20 cellular contexts compared by ENCODE assay signal in genomic region chr21:42395302-42395701, GRCh38. TPM values are rescaled to one million over a fixed set of nuclear protein-coding genes. Genes with fewer than 3 reads are reported as not detected.
DNase-seq lines count a peak whose midpoint lies in the region; ATAC-seq and TF ChIP-seq lines count a peak whose summit lies in the region.
"Had no signal": no experiment of that assay in that cellular context is flagged by ENCODE, and none has a peak within 500 bp of the region (broad histone marks: within the 10 kb centered on the region; RNA-seq: fewer than 3 reads in every experiment).

No MANE protein-coding gene starts in this region.

- peaks cover 4% of the 10 kb centered on the region for H3K4me1 ChIP-seq in upper lobe of right lung
- peaks cover 45% of the 10 kb centered on the region for H3K4me1 ChIP-seq in Karpas-422 (ENCODE audit: low read length)

- peak overlapping the region; percentile 46 to 55 for H3K27ac Mint-ChIP-seq in effector memory CD8-positive, alpha-beta T cell

- no peak overlapping the region for H3K4me2 ChIP-seq in Karpas-422 (ENCODE audit: low read depth, low read length, poor library complexity, severe bottlenecking)
- H3K4me2 ChIP-seq: SK-N-SH had no signal

- H3K9me3 ChIP-seq in upper lobe of right lung: no peaks in the 10 kb centered on the region
- no peaks in the 10 kb centered on the region for H3K9me3 ChIP-seq in Karpas-422 (ENCODE audit: low read length)
- H3K9me3 ChIP-seq: SK-N-SH had no signal

- H3K9me2 ChIP-seq in Karpas-422 (replicated peaks; ENCODE audit: insufficient read depth, low read length): no peaks in the 10 kb centered on the region
- H3K9me2 ChIP-seq: SK-N-SH had no signal

- ATAC-seq in effector memory CD8-positive, alpha-beta T cell (replicated peaks): no peak
- no peak for ATAC-seq in upper lobe of right lung
- ATAC-seq: K562 had no signal

- H3K4me3 Mint-ChIP-seq in effector memory CD8-positive, alpha-beta T cell: no peak overlapping the region

- TF ChIP-seq CTCF in upper lobe of right lung (IDR thresholded peaks at IDR 0.05): no peak

- H3K4me3 ChIP-seq in upper lobe of right lung (no peak overlapping the region), Karpas-422 (ENCODE audit: low read length) (no peak overlapping the region)
- H3K4me3 ChIP-seq: K562 had no signal

- H3K27me3 Mint-ChIP-seq in effector memory CD8-positive, alpha-beta T cell: no peaks in the 10 kb centered on the region
- H3K27me3 Mint-ChIP-seq: CD4-positive, alpha-beta memory T cell had no signal

- H3K36me3 ChIP-seq in upper lobe of right lung (no peaks in the 10 kb centered on the region), Karpas-422 (ENCODE audit: insufficient read depth, low read length) (no peaks in the 10 kb centered on the region)

- H4K20me1 ChIP-seq in Karpas-422 (ENCODE audit: insufficient read depth, low read depth, low read length): no peaks in the 10 kb centered on the region

- no peak overlapping the region for H2AFZ ChIP-seq in Karpas-422 (ENCODE audit: low read length)

- H3K9me3 Mint-ChIP-seq in effector memory CD8-positive, alpha-beta T cell: no peaks in the 10 kb centered on the region

- H3K27me3 ChIP-seq in upper lobe of right lung (no peaks in the 10 kb centered on the region), Karpas-422 (ENCODE audit: low read length) (no peaks in the 10 kb centered on the region)

- H3K79me2 ChIP-seq in Karpas-422 (ENCODE audit: low read length): no peaks in the 10 kb centered on the region

- H3K9ac ChIP-seq in Karpas-422 (ENCODE audit: low read length): no peak overlapping the region
- H3K9ac ChIP-seq: SK-N-SH had no signal

- intact Hi-C loops in upper lobe of right lung (cut with DNase I): no loop called here

- peaks cover 3% of the 10 kb centered on the region for H3K36me3 Mint-ChIP-seq in effector memory CD8-positive, alpha-beta T cell (ENCODE audit: insufficient read depth)
- H3K36me3 Mint-ChIP-seq: CD4-positive, alpha-beta memory T cell had no signal

- peaks cover 15 to 17% of the 10 kb centered on the region in 2 donors for H3K4me1 Mint-ChIP-seq in effector memory CD8-positive, alpha-beta T cell (ENCODE audit: low read depth in 2 of 2)

- H3K27ac ChIP-seq in upper lobe of right lung (no peak overlapping the region), caudate nucleus (ENCODE audit: low read depth, low read length) (no peak overlapping the region), Karpas-422 (ENCODE audit: low read length) (no peak overlapping the region)

- DNase-seq in activated effector memory CD4-positive, alpha-beta T cell treated with anti-CD3 and anti-CD28 coated beads, Interleukin-2, amount 50 U/mL, for 16 hours: peak; percentile 24
- DNase-seq in activated effector memory CD4-positive, alpha-beta T cell treated with Interleukin-2 at 50 U/mL for 16 hours: no peak
- DNase-seq in NCI-H526 (lab: John Stamatoyannopoulos, UW) (peak; percentile 56 to 61), upper lobe of right lung (peak; percentile 28), NCI-H187 (lab: John Stamatoyannopoulos, UW) (no peak), caudate nucleus (lab: John Stamatoyannopoulos, UW) (no peak), Karpas-422 (no peak)
- DNase-seq in effector memory CD8-positive, alpha-beta T cell: no peak
- DNase-seq: 8988T; CD4-positive, alpha-beta memory T cell; GF-D8; MV-4-11; NCI-H187 treated with DMSO at 0.1 percent for 48 hours; NCI-H510A; NCI-H82; RPMI8226; SHP77 treated with DMSO at 0.1 percent for 48 hours; SK-N-SH had no signal

RNA-seq across cellular contexts. Expression of gene TMPRSS3, which starts 0.6 kb away (rescaled TPM):
- total RNA-seq in upper lobe of right lung: 4.1 TPM
- total RNA-seq in Karpas-422 (2014; rRNA removed; shearing (Covaris generic); ENCODE audit: low replicate concordance): not detected in 2 replicates
- total RNA-seq: H1, K562 had no signal

RNA-seq across cellular contexts. Expression of gene UBASH3A, which starts 8.4 kb away (rescaled TPM):
- total RNA-seq in upper lobe of right lung: 1.5 TPM
- not detected in 2 replicates for total RNA-seq in Karpas-422 (2014; rRNA removed; shearing (Covaris generic); ENCODE audit: low replicate concordance)
- total RNA-seq: H1 had no signal

RNA-seq across cellular contexts. Expression of gene TFF1, which starts 29.0 kb away (rescaled TPM):
- total RNA-seq in upper lobe of right lung: not detected
- total RNA-seq in Karpas-422 (2014; rRNA removed; shearing (Covaris generic); ENCODE audit: low replicate concordance): not detected in 2 replicates
- total RNA-seq: CD4-positive, alpha-beta memory T cell; H1 had no signal

RNA-seq across cellular contexts. Expression of gene TFF2, which starts 44.5 kb away (rescaled TPM):
- total RNA-seq in upper lobe of right lung: not detected
- not detected in 2 replicates for total RNA-seq in Karpas-422 (2014; rRNA removed; shearing (Covaris generic); ENCODE audit: low replicate concordance)
- total RNA-seq: CD4-positive, alpha-beta memory T cell; H1; K562 had no signal

Comparison
In these comparisons a context has a peak if more than half of its experiments do, and no peak if none do; other contexts are left out.
1. DNase-seq: peak in activated effector memory CD4-positive, alpha-beta T cell treated with anti-CD3 and anti-CD28 coated beads, Interleukin-2, amount 50 U/mL, for 16 hours (single experiment), NCI-H526 (2 of 2) and upper lobe of right lung (single experiment); none in activated effector memory CD4-positive, alpha-beta T cell treated with Interleukin-2 at 50 U/mL for 16 hours (single experiment), effector memory CD8-positive, alpha-beta T cell (0 of 3), NCI-H187 (0 of 2), caudate nucleus (0 of 61) and Karpas-422 (single experiment).